Comparison of ENCODE assay signal across 14 cellular contexts in the genomic region with DNA sequence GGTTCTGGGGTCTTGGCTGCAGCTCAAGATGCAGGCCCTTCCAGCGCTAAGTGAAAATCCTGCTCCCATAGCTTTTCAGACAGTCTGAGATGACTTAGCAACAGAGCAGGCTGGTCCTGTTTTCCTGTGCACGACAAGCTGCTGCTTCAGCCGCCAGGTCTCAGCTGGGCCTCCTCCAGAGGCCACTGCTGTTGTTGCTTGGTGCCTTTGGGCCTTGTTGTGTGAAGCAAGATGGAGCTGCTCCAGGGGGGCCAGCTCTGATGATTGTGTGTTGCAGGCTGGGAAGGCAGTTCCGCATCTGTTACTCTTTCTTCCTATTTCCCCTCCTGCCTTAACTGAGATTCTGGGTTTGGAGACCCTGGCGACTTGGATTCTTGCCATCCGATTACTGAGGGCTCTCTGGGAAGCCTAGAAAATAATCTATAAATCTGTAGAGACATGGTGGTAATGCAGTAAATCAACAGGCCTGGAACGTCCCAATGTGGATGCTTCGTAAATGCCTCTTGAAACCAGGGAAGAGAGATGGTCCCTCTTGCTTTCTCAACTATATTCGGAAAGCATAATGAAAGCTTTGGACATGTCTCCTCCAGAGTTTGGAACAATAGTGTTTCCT. TPM values are rescaled to one million over a fixed set of nuclear protein-coding genes. Genes with fewer than 3 reads are reported as not detected.
A peak's percentile ranks its signal among the peaks of the same experiment; 100 is the strongest.
DNase-seq lines count a peak whose midpoint lies in the region; ATAC-seq, FAIRE-seq and TF ChIP-seq lines count a peak whose summit lies in the region.
"Had no signal": no experiment of that assay in that cellular context is flagged by ENCODE, and none has a peak within 500 bp of the region (broad histone marks: within the 10 kb centered on the region; RNA-seq: fewer than 3 reads in every experiment).

No MANE protein-coding gene starts in this region.

- H3K79me2 ChIP-seq in endothelial cell of umbilical vein (ENCODE audit: control insufficient read depth, insufficient read depth, low read length) = peaks cover 80% of the 10 kb centered on the region
- H3K79me2 ChIP-seq in neural progenitor cell (ENCODE audit: low read depth) = peaks cover 88% of the 10 kb centered on the region

- peaks cover 39% of the 10 kb centered on the region for H3K36me3 Mint-ChIP-seq in neural progenitor cell
- no peaks in the 10 kb centered on the region for H3K36me3 Mint-ChIP-seq in activated CD4-positive, alpha-beta T cell treated with anti-CD3 and anti-CD28 coated beads, Interleukin-2, amount 10 ng/mL, durations not matched to agents 24 days and 14 days (ENCODE audit: low read depth)
- H3K36me3 Mint-ChIP-seq: activated naive CD8-positive, alpha-beta T cell treated with anti-CD3 and anti-CD28 coated beads for 36 hours had no signal

- peak overlapping the region; percentile 98 for H3K4me3 Mint-ChIP-seq in neural progenitor cell
- H3K4me3 Mint-ChIP-seq in activated CD4-positive, alpha-beta T cell treated with anti-CD3 and anti-CD28 coated beads, Interleukin-2, amount 10 ng/mL, durations not matched to agents 24 days and 14 days = no peak overlapping the region
- H3K4me3 Mint-ChIP-seq: activated CD4-positive, alpha-beta T cell treated with anti-CD3 and anti-CD28 coated beads for 36 hours; activated naive CD8-positive, alpha-beta T cell treated with anti-CD3 and anti-CD28 coated beads for 36 hours had no signal

- POLR2A ChIA-PET in endothelial cell of umbilical vein (lab: Charles Lee) = no interaction called here

- peaks cover 64% of the 10 kb centered on the region for H3K4me1 Mint-ChIP-seq in neural progenitor cell
- H3K4me1 Mint-ChIP-seq in activated CD4-positive, alpha-beta T cell treated with anti-CD3 and anti-CD28 coated beads, Interleukin-2, amount 10 ng/mL, durations not matched to agents 24 days and 14 days = peaks cover 4% of the 10 kb centered on the region

- H3K4me3 ChIP-seq in AG10803 (ENCODE audit: low read length) = peak overlapping the region; percentile 35
- H3K4me3 ChIP-seq in endothelial cell of umbilical vein (replicated peaks in 1 of 3; ENCODE audit: insufficient read depth in 1 of 3, low read depth in 1 of 3, low read length in 3 of 3) = peak overlapping the region in 1 of 3 experiments; percentile 14
- H3K4me3 ChIP-seq in neural progenitor cell = peak overlapping the region; percentile 95
- H3K4me3 ChIP-seq in uterus = no peak overlapping the region
- H3K4me3 ChIP-seq: upper lobe of left lung had no signal

- CTCF ChIA-PET in endothelial cell of umbilical vein (lab: Charles Lee) = interaction anchor here (0.8 to 0.9 kb wide), 2 partner anchors 23 to 170 kb away, joined by 3 read pairs; no protein-coding TSS in a partner anchor

- H3K27ac ChIP-seq in endothelial cell of umbilical vein (ENCODE audit: insufficient read depth, low read depth, low read length) (no peak overlapping the region), neural progenitor cell (peak overlapping the region; percentile 43), uterus (peak overlapping the region in 1 of 2 donors; percentile 2)
- H3K27ac ChIP-seq: upper lobe of left lung had no signal

- peaks cover 44% of the 10 kb centered on the region for H3F3A ChIP-seq in neural progenitor cell (ENCODE audit: low read depth)

- H3K4me1 ChIP-seq in endothelial cell of umbilical vein (ENCODE audit: control insufficient read depth, extremely low read depth, insufficient read depth, low read length) = peaks cover 59% of the 10 kb centered on the region
- peaks cover 48% of the 10 kb centered on the region for H3K4me1 ChIP-seq in neural progenitor cell
- no peaks in the 10 kb centered on the region for H3K4me1 ChIP-seq in uterus

- dilution Hi-C loops in endothelial cell of umbilical vein (cut with MboI; ENCODE audit: extremely low pct_ligation_motif_present, low sequenced_read_pairs) = no loop called here

- H3K9me3 ChIP-seq in endothelial cell of umbilical vein (replicated peaks; ENCODE audit: control insufficient read depth, insufficient read depth, low read length) (no peaks in the 10 kb centered on the region), neural progenitor cell (ENCODE audit: low read depth) (no peaks in the 10 kb centered on the region), uterus (no peaks in the 10 kb centered on the region)
- H3K9me3 ChIP-seq: upper lobe of left lung had no signal

- intact Hi-C loops in endothelial cell of umbilical vein (cut with micrococcal nuclease) (no loop called here), uterus (cut with DNase I; ENCODE audit: low total_unique reads) (no loop called here)
- intact Hi-C loops in activated CD4-positive, alpha-beta T cell treated with anti-CD3 and anti-CD28 coated beads, Interleukin-2, amount 10 ng/mL, durations not matched to agents 24 days and 14 days (cut with micrococcal nuclease) = no loop called here

- H3K36me3 ChIP-seq in endothelial cell of umbilical vein (ENCODE audit: control insufficient read depth in 2 of 2, extremely low read depth in 1 of 2, insufficient read depth in 2 of 2, low read length in 2 of 2) (peaks cover 2 to 14% of the 10 kb centered on the region in 2 experiments), neural progenitor cell (no peaks in the 10 kb centered on the region), uterus (no peaks in the 10 kb centered on the region)
- H3K36me3 ChIP-seq: upper lobe of left lung had no signal

- H2AFZ ChIP-seq in endothelial cell of umbilical vein (ENCODE audit: low read depth, low read length) (no peak overlapping the region), neural progenitor cell (replicated peaks) (no peak overlapping the region)

- H3K9me1 ChIP-seq in endothelial cell of umbilical vein (replicated peaks; ENCODE audit: control insufficient read depth, extremely low read depth, insufficient read depth, low read length) = no peaks in the 10 kb centered on the region

- H3K27ac Mint-ChIP-seq in neural progenitor cell = peak overlapping the region; percentile 46
- H3K27ac Mint-ChIP-seq in activated CD4-positive, alpha-beta T cell treated with anti-CD3 and anti-CD28 coated beads, Interleukin-2, amount 10 ng/mL, durations not matched to agents 24 days and 14 days = no peak overlapping the region
- H3K27ac Mint-ChIP-seq: activated CD4-positive, alpha-beta T cell treated with anti-CD3 and anti-CD28 coated beads for 36 hours; activated naive CD8-positive, alpha-beta T cell treated with anti-CD3 and anti-CD28 coated beads for 36 hours had no signal

- H4K20me1 ChIP-seq in endothelial cell of umbilical vein (replicated peaks; ENCODE audit: control insufficient read depth, extremely low read depth, insufficient read depth, low read length) (peaks cover 4% of the 10 kb centered on the region), neural progenitor cell (ENCODE audit: low read depth) (peaks cover 55% of the 10 kb centered on the region)

- H3K4me2 ChIP-seq in endothelial cell of umbilical vein (ENCODE audit: insufficient read depth, low read length) = peak overlapping the region; percentile 97
- H3K4me2 ChIP-seq in neural progenitor cell = peak overlapping the region; percentile 93

- no peaks in the 10 kb centered on the region for H3K9me3 Mint-ChIP-seq in neural progenitor cell
- H3K9me3 Mint-ChIP-seq in activated CD4-positive, alpha-beta T cell treated with anti-CD3 and anti-CD28 coated beads, Interleukin-2, amount 10 ng/mL, durations not matched to agents 24 days and 14 days = no peaks in the 10 kb centered on the region
- H3K9me3 Mint-ChIP-seq: activated naive CD8-positive, alpha-beta T cell treated with anti-CD3 and anti-CD28 coated beads for 36 hours had no signal

- FAIRE-seq in endothelial cell of umbilical vein (lab: Jason Lieb, UNC) = no peak

- H3K27me3 Mint-ChIP-seq in neural progenitor cell (ENCODE audit: insufficient read depth, low read depth) = peaks cover 8% of the 10 kb centered on the region
- peaks cover 66% of the 10 kb centered on the region for H3K27me3 Mint-ChIP-seq in activated CD4-positive, alpha-beta T cell treated with anti-CD3 and anti-CD28 coated beads, Interleukin-2, amount 10 ng/mL, durations not matched to agents 24 days and 14 days

- peak; percentile 28 for DNase-seq in AG10803 (ENCODE audit: low read depth)
- peak; percentile 66 to 86 for DNase-seq in NCI-H446 (lab: John Stamatoyannopoulos, UW)
- DNase-seq in endothelial cell of umbilical vein (ENCODE audit: low read depth, low spot score) = no peak
- peak; percentile 41 for DNase-seq in neural progenitor cell (ENCODE audit: low spot score)
- no peak for DNase-seq in activated CD4-positive, alpha-beta T cell treated with anti-CD3 and anti-CD28 coated beads, Interleukin-2, amount 10 ng/mL, durations not matched to agents 24 days and 14 days
- no peak for DNase-seq in NK-92 (lab: John Stamatoyannopoulos, UW; ENCODE audit: unreplicated experiment)
- no peak for DNase-seq in uterus
- DNase-seq: activated CD4-positive, alpha-beta T cell treated with anti-CD3 and anti-CD28 coated beads for 36 hours; activated naive CD8-positive, alpha-beta T cell treated with anti-CD3 and anti-CD28 coated beads for 36 hours; GOT3; NCI-H1105 treated with DMSO at 0.1 percent for 48 hours; stimulated activated CD4-positive, alpha-beta T cell treated with anti-CD3 and anti-CD28 coated beads, Interleukin-4, amount 100 ng/mL, for 1 hour had no signal

- TF ChIP-seq CTCF in AG10803 (conservative IDR thresholded peaks at IDR 0.05; ENCODE audit: low read length) = no peak; the same call in 1 of the 2 replicates
- no peak for TF ChIP-seq CTCF in endothelial cell of umbilical vein (IDR thresholded peaks at IDR 0.05; ENCODE audit: extremely low read depth in 1 of 2, insufficient read depth in 1 of 2, low read depth in 1 of 2, low read length in 2 of 2)
- TF ChIP-seq CTCF in neural progenitor cell (IDR thresholded peaks at IDR 0.05) = no peak
- no peak for TF ChIP-seq CTCF in uterus (IDR thresholded peaks at IDR 0.05)

- no peak for ATAC-seq in esophagus mucosa
- ATAC-seq: activated CD4-positive, alpha-beta T cell treated with anti-CD3 and anti-CD28 coated beads for 36 hours had no signal

- no peak overlapping the region for H3K9ac ChIP-seq in endothelial cell of umbilical vein (replicated peaks; ENCODE audit: extremely low read depth, insufficient read depth, low read length)
- H3K9ac ChIP-seq in neural progenitor cell = no peak overlapping the region

- TF ChIP-seq POLR2A in endothelial cell of umbilical vein (IDR thresholded peaks at IDR 0.05; ENCODE audit: low read depth, low read length) = no peak
- TF ChIP-seq POLR2A in uterus (IDR thresholded peaks at IDR 0.05) = no peak

- H3K27me3 ChIP-seq in endothelial cell of umbilical vein (ENCODE audit: control insufficient read depth in 2 of 2, insufficient read depth in 2 of 2, low read length in 2 of 2) (no peaks in the 10 kb centered on the region), neural progenitor cell (no peaks in the 10 kb centered on the region), uterus (no peaks in the 10 kb centered on the region)

- no TSS peak for BruUV-seq in endothelial cell of umbilical vein (replicated peaks; lab: Mats Ljungman, UMichigan)

RNA-seq across cellular contexts. Expression of gene MAP1B, which starts 3.2 kb away (rescaled TPM):
- 262 and 263 TPM in 2 replicates for total RNA-seq in endothelial cell of umbilical vein
- 50.8 and 55.9 TPM in 2 replicates for polyA plus RNA-seq in endothelial cell of umbilical vein
- 38.6 and 41.2 TPM in 2 replicates for polyA plus RNA-seq in endothelial cell of umbilical vein (2011; cell fraction: cytosol; rRNA removed)
- polyA plus RNA-seq in endothelial cell of umbilical vein (2011; cell fraction: nucleus; rRNA removed) = 57.7 and 62.1 TPM in 2 replicates
- 61.2 and 80.8 TPM in 2 replicates for polyA plus RNA-seq in endothelial cell of umbilical vein (2012)
- polyA minus RNA-seq in endothelial cell of umbilical vein = 303 and 314 TPM in 2 replicates
- polyA minus RNA-seq in endothelial cell of umbilical vein (2011; cell fraction: cytosol; rRNA and poly(A)+ RNA removed) = not detected
- polyA minus RNA-seq in endothelial cell of umbilical vein (2011; cell fraction: nucleus; rRNA and poly(A)+ RNA removed) = 184 and 190 TPM in 2 replicates
- total RNA-seq in neural progenitor cell (ENCODE audit: low replicate concordance) = 84.4 and 247 TPM in 2 replicates
- total RNA-seq in esophagus mucosa = 8.4 TPM
- total RNA-seq in activated CD4-positive, alpha-beta T cell treated with anti-CD3 and anti-CD28 coated beads, Interleukin-2, amount 10 ng/mL, durations not matched to agents 24 days and 14 days = 0.02 and 0.09 TPM in 2 replicates
- total RNA-seq in uterus = 100 to 1,000 TPM in 3 of 4 donors, 10 to 100 TPM in 1; 92.0 to 212 (median 132) TPM

Comparison
In these comparisons a context has a peak if more than half of its experiments do, and no peak if none do; other contexts are left out.
1. DNase-seq: peak in AG10803 (single experiment), NCI-H446 (2 of 2) and neural progenitor cell (single experiment); none in endothelial cell of umbilical vein (single experiment), activated CD4-positive, alpha-beta T cell treated with anti-CD3 and anti-CD28 coated beads, Interleukin-2, amount 10 ng/mL, durations not matched to agents 24 days and 14 days (single experiment), NK-92 (single experiment) and uterus (0 of 2).
2. H3K4me3 ChIP-seq: peak in AG10803 (single experiment) and neural progenitor cell (single experiment); none in uterus (0 of 2).